1 cellular context compared by ENCODE assay signal in the genomic region with DNA sequence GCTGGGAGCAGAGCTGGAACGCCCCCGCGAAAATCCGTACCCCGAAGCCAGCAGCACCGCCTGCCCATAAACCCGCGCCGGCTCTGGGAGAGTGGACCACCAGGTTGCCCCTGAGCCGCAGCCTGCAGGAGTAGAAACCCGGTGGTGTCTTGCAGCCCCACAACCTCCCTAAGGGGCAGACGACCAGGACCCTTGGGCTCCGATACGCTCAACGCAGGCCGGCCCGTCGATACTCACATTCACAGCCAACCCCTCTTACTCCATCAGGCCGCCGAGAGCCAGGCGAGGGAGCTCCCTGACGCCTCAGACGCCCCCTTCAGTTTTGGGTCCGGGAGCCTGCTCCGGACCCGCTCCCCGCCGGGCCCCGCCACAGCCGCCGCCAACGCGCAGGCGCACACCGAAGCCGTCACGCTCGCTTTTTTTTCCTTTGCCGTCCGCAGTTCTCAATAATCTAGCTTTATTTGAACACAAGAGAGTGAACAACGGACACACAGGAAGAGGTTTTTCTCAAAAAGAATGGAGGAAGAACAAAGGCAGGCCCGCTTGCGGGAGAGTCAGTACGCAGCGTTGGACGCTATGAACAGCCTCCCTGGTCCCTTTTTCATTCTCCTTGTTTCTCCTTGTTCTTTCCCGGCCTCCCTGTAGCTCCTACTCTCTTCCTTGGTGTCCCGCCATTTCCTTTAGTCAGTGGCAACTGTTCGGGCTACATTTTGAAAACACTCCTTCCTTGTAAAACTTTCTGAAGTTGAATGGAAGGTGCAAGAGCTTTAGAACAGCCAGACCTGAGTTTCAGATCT.
TF ChIP-seq lines count a peak whose summit lies in the region.

TSS of gene ZNF106 (minus strand) at position 399 of the 797 bp plus-strand sequence. CDS start 18,852 bp downstream, outside the sequence.

TF ChIP-seq in HepG2, 621 proteins besides CTCF, POLR2A, EP300 and RAD21 (continued from another document and continues in another):
- no peak for TF ChIP-seq MAFK (conservative IDR thresholded peaks at IDR 0.05 in 1 of 2, IDR thresholded peaks at IDR 0.05 in 1 of 2; ENCODE audit: low read length in 2 of 2)
- peak; percentile 85 for TF ChIP-seq MIXL1 (CRISPR knock-in tag; IDR thresholded peaks at IDR 0.05)
- no peak for TF ChIP-seq SRSF4 (IDR thresholded peaks at IDR 0.05; ENCODE audit: low read depth, low read length, poor library complexity, severe bottlenecking)
- peak; percentile 85 for TF ChIP-seq ARID4A (CRISPR knock-in tag; IDR thresholded peaks at IDR 0.05; ENCODE audit: borderline replicate concordance)
- TF ChIP-seq, protein P1, sequence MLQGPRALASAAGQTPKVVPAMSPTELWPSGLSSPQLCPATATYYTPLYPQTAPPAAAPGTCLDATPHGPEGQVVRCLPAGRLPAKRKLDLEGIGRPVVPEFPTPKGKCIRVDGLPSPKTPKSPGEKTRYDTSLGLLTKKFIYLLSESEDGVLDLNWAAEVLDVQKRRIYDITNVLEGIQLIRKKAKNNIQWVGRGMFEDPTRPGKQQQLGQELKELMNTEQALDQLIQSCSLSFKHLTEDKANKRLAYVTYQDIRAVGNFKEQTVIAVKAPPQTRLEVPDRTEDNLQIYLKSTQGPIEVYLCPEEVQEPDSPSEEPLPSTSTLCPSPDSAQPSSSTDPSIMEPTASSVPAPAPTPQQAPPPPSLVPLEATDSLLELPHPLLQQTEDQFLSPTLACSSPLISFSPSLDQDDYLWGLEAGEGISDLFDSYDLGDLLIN (CRISPR knock-in tag; IDR thresholded peaks at IDR 0.05; ENCODE audit: borderline replicate concordance): no peak
- TF ChIP-seq KDM5B (CRISPR knock-in tag; IDR thresholded peaks at IDR 0.05; ENCODE audit: borderline replicate concordance): peak; percentile 55; the same call in 1 of the 2 replicates
- no peak for TF ChIP-seq ZNF704 (CRISPR knock-in tag; IDR thresholded peaks at IDR 0.05; ENCODE audit: borderline replicate concordance)
- TF ChIP-seq ATF6 (CRISPR knock-in tag; conservative IDR thresholded peaks at IDR 0.05): 0 out of 2 replicates have a peak, but pooled peaks have one; percentile 18
- TF ChIP-seq NFKBIZ (CRISPR knock-in tag; IDR thresholded peaks at IDR 0.05): 0 out of 2 replicates have a peak, but pooled peaks have one; percentile 17
- TF ChIP-seq, protein P2, sequence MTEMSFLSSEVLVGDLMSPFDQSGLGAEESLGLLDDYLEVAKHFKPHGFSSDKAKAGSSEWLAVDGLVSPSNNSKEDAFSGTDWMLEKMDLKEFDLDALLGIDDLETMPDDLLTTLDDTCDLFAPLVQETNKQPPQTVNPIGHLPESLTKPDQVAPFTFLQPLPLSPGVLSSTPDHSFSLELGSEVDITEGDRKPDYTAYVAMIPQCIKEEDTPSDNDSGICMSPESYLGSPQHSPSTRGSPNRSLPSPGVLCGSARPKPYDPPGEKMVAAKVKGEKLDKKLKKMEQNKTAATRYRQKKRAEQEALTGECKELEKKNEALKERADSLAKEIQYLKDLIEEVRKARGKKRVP (CRISPR knock-in tag; IDR thresholded peaks at IDR 0.05): peak in 1 of 2 experiments; percentile 31; a peak in 1 of 4 replicates
- TF ChIP-seq GABPB1 (CRISPR knock-in tag; IDR thresholded peaks at IDR 0.05): peak; percentile 84
- TF ChIP-seq ZFP36 (IDR thresholded peaks at IDR 0.05; ENCODE audit: borderline replicate concordance, low read depth, low read length, partially characterized antibody): no peak
- no peak; the same call in 1 of the 2 replicates for TF ChIP-seq GFI1 (CRISPR knock-in tag; IDR thresholded peaks at IDR 0.05; ENCODE audit: borderline replicate concordance)
- no peak for TF ChIP-seq CAMTA2 (CRISPR knock-in tag; IDR thresholded peaks at IDR 0.05; ENCODE audit: borderline replicate concordance)
- no peak for TF ChIP-seq WIZ (CRISPR knock-in tag; IDR thresholded peaks at IDR 0.05)
- TF ChIP-seq KAT2B (IDR thresholded peaks at IDR 0.05; ENCODE audit: borderline replicate concordance, low read depth, low read length): no peak
- peak; percentile 92 for TF ChIP-seq REPIN1 (CRISPR knock-in tag; IDR thresholded peaks at IDR 0.05; ENCODE audit: borderline replicate concordance, low read depth)
- TF ChIP-seq FOXK1 (CRISPR knock-in tag; IDR thresholded peaks at IDR 0.05; ENCODE audit: borderline replicate concordance, low read depth): peak; percentile 83
- no peak for TF ChIP-seq NONO (IDR thresholded peaks at IDR 0.05)
- TF ChIP-seq NONO (CRISPR knock-in tag; conservative IDR thresholded peaks at IDR 0.05): peak; percentile 74
- no peak for TF ChIP-seq ETV6 (CRISPR knock-in tag; conservative IDR thresholded peaks at IDR 0.05)
- no peak for TF ChIP-seq NFE2L2 (IDR thresholded peaks at IDR 0.05; ENCODE audit: low read length)
- no peak for TF ChIP-seq DMTF1 (CRISPR knock-in tag; IDR thresholded peaks at IDR 0.05)
- TF ChIP-seq, protein P3, sequence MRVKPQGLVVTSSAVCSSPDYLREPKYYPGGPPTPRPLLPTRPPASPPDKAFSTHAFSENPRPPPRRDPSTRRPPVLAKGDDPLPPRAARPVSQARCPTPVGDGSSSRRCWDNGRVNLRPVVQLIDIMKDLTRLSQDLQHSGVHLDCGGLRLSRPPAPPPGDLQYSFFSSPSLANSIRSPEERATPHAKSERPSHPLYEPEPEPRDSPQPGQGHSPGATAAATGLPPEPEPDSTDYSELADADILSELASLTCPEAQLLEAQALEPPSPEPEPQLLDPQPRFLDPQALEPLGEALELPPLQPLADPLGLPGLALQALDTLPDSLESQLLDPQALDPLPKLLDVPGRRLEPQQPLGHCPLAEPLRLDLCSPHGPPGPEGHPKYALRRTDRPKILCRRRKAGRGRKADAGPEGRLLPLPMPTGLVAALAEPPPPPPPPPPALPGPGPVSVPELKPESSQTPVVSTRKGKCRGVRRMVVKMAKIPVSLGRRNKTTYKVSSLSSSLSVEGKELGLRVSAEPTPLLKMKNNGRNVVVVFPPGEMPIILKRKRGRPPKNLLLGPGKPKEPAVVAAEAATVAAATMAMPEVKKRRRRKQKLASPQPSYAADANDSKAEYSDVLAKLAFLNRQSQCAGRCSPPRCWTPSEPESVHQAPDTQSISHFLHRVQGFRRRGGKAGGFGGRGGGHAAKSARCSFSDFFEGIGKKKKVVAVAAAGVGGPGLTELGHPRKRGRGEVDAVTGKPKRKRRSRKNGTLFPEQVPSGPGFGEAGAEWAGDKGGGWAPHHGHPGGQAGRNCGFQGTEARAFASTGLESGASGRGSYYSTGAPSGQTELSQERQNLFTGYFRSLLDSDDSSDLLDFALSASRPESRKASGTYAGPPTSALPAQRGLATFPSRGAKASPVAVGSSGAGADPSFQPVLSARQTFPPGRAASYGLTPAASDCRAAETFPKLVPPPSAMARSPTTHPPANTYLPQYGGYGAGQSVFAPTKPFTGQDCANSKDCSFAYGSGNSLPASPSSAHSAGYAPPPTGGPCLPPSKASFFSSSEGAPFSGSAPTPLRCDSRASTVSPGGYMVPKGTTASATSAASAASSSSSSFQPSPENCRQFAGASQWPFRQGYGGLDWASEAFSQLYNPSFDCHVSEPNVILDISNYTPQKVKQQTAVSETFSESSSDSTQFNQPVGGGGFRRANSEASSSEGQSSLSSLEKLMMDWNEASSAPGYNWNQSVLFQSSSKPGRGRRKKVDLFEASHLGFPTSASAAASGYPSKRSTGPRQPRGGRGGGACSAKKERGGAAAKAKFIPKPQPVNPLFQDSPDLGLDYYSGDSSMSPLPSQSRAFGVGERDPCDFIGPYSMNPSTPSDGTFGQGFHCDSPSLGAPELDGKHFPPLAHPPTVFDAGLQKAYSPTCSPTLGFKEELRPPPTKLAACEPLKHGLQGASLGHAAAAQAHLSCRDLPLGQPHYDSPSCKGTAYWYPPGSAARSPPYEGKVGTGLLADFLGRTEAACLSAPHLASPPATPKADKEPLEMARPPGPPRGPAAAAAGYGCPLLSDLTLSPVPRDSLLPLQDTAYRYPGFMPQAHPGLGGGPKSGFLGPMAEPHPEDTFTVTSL (CRISPR knock-in tag; IDR thresholded peaks at IDR 0.05; ENCODE audit: borderline replicate concordance): peak; percentile 53; the same call in 1 of the 2 replicates
- no peak; the same call in 1 of the 2 replicates for TF ChIP-seq ISX (CRISPR knock-in tag; conservative IDR thresholded peaks at IDR 0.05)
- peak; percentile 82 for TF ChIP-seq NKX3-1 (CRISPR knock-in tag; IDR thresholded peaks at IDR 0.05)
- TF ChIP-seq, protein P4, sequence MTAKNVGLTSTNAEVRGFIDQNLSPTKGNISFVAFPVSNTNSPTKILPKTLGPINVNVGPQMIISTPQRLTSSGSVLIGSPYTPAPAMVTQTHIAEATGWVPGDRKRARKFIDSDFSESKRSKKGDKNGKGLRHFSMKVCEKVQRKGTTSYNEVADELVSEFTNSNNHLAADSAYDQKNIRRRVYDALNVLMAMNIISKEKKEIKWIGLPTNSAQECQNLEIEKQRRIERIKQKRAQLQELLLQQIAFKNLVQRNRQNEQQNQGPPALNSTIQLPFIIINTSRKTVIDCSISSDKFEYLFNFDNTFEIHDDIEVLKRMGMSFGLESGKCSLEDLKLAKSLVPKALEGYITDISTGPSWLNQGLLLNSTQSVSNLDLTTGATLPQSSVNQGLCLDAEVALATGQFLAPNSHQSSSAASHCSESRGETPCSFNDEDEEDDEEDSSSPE (CRISPR knock-in tag; IDR thresholded peaks at IDR 0.05): peak; percentile 51
- no peak for TF ChIP-seq ZNF616 (CRISPR knock-in tag; IDR thresholded peaks at IDR 0.05; ENCODE audit: low read depth)
